Comparison of ENCODE assay signal across 18 cellular contexts in the genomic region with DNA sequence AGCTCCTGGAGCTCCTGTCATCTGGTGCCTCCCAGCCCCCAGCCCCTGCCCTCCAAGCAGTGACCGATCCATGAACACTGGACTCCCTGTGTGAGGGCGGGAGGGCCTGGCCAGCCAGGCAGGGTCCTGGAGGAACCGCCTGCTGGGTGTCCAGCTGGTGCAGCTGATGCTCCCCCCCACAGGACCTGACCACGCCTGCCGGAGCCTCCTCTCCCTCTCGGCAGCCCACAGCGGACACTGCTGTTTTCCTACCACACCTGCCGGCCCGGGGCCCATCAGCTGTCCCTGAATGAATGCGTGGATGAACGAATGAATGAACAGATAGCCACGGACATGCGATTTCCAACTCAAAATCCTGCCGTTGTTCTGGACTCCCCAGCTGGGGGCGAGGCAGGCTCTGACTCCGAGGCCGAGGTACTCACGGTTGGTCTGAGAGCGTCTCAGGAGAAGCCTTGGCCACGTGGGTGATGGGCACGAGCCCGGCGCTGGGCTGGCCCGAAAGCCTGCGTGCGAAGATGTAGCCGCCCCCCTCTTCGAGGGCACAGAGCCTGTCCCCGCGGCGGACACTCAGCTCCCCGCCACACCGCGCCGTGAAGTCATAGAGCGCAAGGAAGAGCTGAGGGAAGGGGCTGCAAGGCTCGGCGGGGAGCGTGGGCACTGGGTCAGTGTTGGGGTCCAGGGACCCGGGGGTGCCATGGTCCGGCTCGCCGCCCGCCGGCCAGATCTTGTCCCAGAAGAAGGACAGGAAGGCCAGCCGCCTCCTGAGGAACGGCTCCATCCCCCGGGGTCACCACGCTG. TPM values are rescaled to one million over a fixed set of nuclear protein-coding genes. Genes with fewer than 3 reads are reported as not detected.
A peak's percentile ranks its signal among the peaks of the same experiment; 100 is the strongest.
DNase-seq lines count a peak whose midpoint lies in the region; ATAC-seq and TF ChIP-seq lines count a peak whose summit lies in the region.
"Had no signal": no experiment of that assay in that cellular context is flagged by ENCODE, and none has a peak within 500 bp of the region (broad histone marks: within the 10 kb centered on the region; RNA-seq: fewer than 3 reads in every experiment).

No MANE protein-coding gene starts in this region.

- H4K20me1 ChIP-seq in osteoblast (ENCODE audit: insufficient read depth, low read length), result no peaks in the 10 kb centered on the region

- peaks cover 2 to 9% (median 5%) of the 10 kb centered on the region in 7 donors for H3K4me1 Mint-ChIP-seq in naive thymus-derived CD4-positive, alpha-beta T cell
- H3K4me1 Mint-ChIP-seq in immature natural killer cell, result peaks cover 0 to 2% of the 10 kb centered on the region in 2 donors

- no peaks in the 10 kb centered on the region for H3K9me3 Mint-ChIP-seq in naive thymus-derived CD4-positive, alpha-beta T cell
- H3K9me3 Mint-ChIP-seq in immature natural killer cell, result no peaks in the 10 kb centered on the region
- H3K9me3 Mint-ChIP-seq: HFFc6, T-cell had no signal

- H3K36me3 Mint-ChIP-seq in naive thymus-derived CD4-positive, alpha-beta T cell, result no peaks in the 10 kb centered on the region
- peaks cover 0 to 5% (median 0%) of the 10 kb centered on the region in 3 donors for H3K36me3 Mint-ChIP-seq in immature natural killer cell
- H3K36me3 Mint-ChIP-seq: T-cell had no signal

- H3K4me2 ChIP-seq in osteoblast (ENCODE audit: insufficient read depth, low read length), result no peak overlapping the region
- H3K4me2 ChIP-seq: SK-N-SH had no signal

- CTCF ChIA-PET in naive thymus-derived CD4-positive, alpha-beta T cell (lab: Charles Lee), result no interaction called here

- H3K27me3 ChIP-seq in NT2/D1 (ENCODE audit: insufficient read depth, insufficient read length) (no peaks in the 10 kb centered on the region), osteoblast (ENCODE audit: insufficient read depth, low read length) (peaks cover 22% of the 10 kb centered on the region)
- H3K27me3 ChIP-seq in naive thymus-derived CD4-positive, alpha-beta T cell (ENCODE audit: control insufficient read depth in 2 of 2, insufficient read depth in 2 of 2, low read length in 2 of 2), result no peaks in the 10 kb centered on the region

- H3K27me3 Mint-ChIP-seq in naive thymus-derived CD4-positive, alpha-beta T cell, result peaks cover 0 to 24% (median 5%) of the 10 kb centered on the region in 5 donors
- H3K27me3 Mint-ChIP-seq in immature natural killer cell (ENCODE audit: low read depth in 3 of 3), result peaks cover 2 to 6% (median 6%) of the 10 kb centered on the region in 3 donors

- intact Hi-C loops in Right ventricle myocardium inferior (cut with DNase I), result no loop called here
- intact Hi-C loops in Right ventricle myocardium superior (cut with DNase I), result no loop called here
- intact Hi-C loops in naive thymus-derived CD4-positive, alpha-beta T cell (cut with micrococcal nuclease), result no loop called here

- H3K4me3 ChIP-seq in NT2/D1 (ENCODE audit: insufficient read length, low read depth) (no peak overlapping the region), osteoblast (ENCODE audit: insufficient read depth, low read length) (no peak overlapping the region)
- no peak overlapping the region for H3K4me3 ChIP-seq in naive thymus-derived CD4-positive, alpha-beta T cell (ENCODE audit: low read length)

- no peak for TF ChIP-seq CTCF in osteoblast (IDR thresholded peaks at IDR 0.05; ENCODE audit: extremely low read depth, low read depth, low read length)

- H2AFZ ChIP-seq in osteoblast (ENCODE audit: low read length), result no peak overlapping the region

- no peaks in the 10 kb centered on the region for H3K9me3 ChIP-seq in NT2/D1 (ENCODE audit: insufficient read depth, low read length)
- no peaks in the 10 kb centered on the region for H3K9me3 ChIP-seq in naive thymus-derived CD4-positive, alpha-beta T cell (ENCODE audit: control insufficient read depth in 2 of 3, low read length in 3 of 3)
- no peaks in the 10 kb centered on the region for H3K9me3 ChIP-seq in osteoblast (ENCODE audit: low read depth, low read length)
- H3K9me3 ChIP-seq: SK-N-SH had no signal

- no peaks in the 10 kb centered on the region for H3K36me3 ChIP-seq in NT2/D1 (ENCODE audit: insufficient read depth, insufficient read length, low read length)
- H3K36me3 ChIP-seq in naive thymus-derived CD4-positive, alpha-beta T cell (ENCODE audit: control insufficient read depth in 2 of 3, insufficient read depth in 3 of 3, low read length in 3 of 3), result no peaks in the 10 kb centered on the region
- no peaks in the 10 kb centered on the region for H3K36me3 ChIP-seq in osteoblast (ENCODE audit: insufficient read depth, low read length)

- no peak overlapping the region for H3K4me3 Mint-ChIP-seq in naive thymus-derived CD4-positive, alpha-beta T cell
- H3K4me3 Mint-ChIP-seq in immature natural killer cell, result no peak overlapping the region
- H3K4me3 Mint-ChIP-seq: HFFc6, T-cell had no signal

- H3K4me1 ChIP-seq in NT2/D1 (ENCODE audit: insufficient read depth, insufficient read length), result peaks cover 56% of the 10 kb centered on the region
- H3K4me1 ChIP-seq in naive thymus-derived CD4-positive, alpha-beta T cell (ENCODE audit: control insufficient read depth in 2 of 2, insufficient read depth in 2 of 2, low read length in 2 of 2), result no peaks in the 10 kb centered on the region
- H3K4me1 ChIP-seq in osteoblast (ENCODE audit: insufficient read depth, low read length), result no peaks in the 10 kb centered on the region

- POLR2A ChIA-PET in naive thymus-derived CD4-positive, alpha-beta T cell (lab: Charles Lee), result interaction anchor here (1.2 kb wide), 1 partner anchor 8 kb away, joined by 3 read pairs; no protein-coding TSS in a partner anchor

- H3K79me2 ChIP-seq in osteoblast (ENCODE audit: insufficient read depth, low read length), result no peaks in the 10 kb centered on the region

- ATAC-seq in Right ventricle myocardium inferior, result no peak
- no peak for ATAC-seq in Right ventricle myocardium superior (ENCODE audit: poor library complexity)
- peak; percentile 5 for ATAC-seq in naive thymus-derived CD4-positive, alpha-beta T cell
- ATAC-seq: T-cell had no signal

- peak overlapping the region; percentile 53 for H3K9ac ChIP-seq in NT2/D1 (ENCODE audit: insufficient read length, low read depth)
- H3K9ac ChIP-seq: SK-N-SH had no signal

- H3K27ac Mint-ChIP-seq in naive thymus-derived CD4-positive, alpha-beta T cell, result peak overlapping the region in 1 of 9 donors; percentile 32
- no peak overlapping the region for H3K27ac Mint-ChIP-seq in immature natural killer cell
- H3K27ac Mint-ChIP-seq: HFFc6 had no signal

- DNase-seq in Right ventricle myocardium inferior (ENCODE audit: missing footprints) (peak; percentile 50), Right ventricle myocardium superior (no peak), NT2/D1 (ENCODE audit: low read depth, low spot score) (no peak), osteoblast (ENCODE audit: insufficient read length, low spot score, missing footprints) (no peak), immature natural killer cell (no peak)
- DNase-seq in naive thymus-derived CD4-positive, alpha-beta T cell, result no peak
- DNase-seq: C1 segment of cervical spinal cord, DMS 273 treated with DMSO at 0.1 percent for 48 hours, EL, HFFc6, NCI-H1105 treated with DMSO at 0.1 percent for 48 hours, NCI-H2029, NCI-H774, SHP77, T-cell had no signal

- H3K27ac ChIP-seq in naive thymus-derived CD4-positive, alpha-beta T cell (ENCODE audit: low read depth, low read length), result no peak overlapping the region
- H3K27ac ChIP-seq in osteoblast (ENCODE audit: low read depth, low read length), result no peak overlapping the region

RNA-seq across cellular contexts. Expression of gene SRMS, which starts 0.7 kb away (rescaled TPM):
- total RNA-seq in Right ventricle myocardium inferior (not detected), Right ventricle myocardium superior (not detected), osteoblast (not detected in 2 replicates)
- total RNA-seq in naive thymus-derived CD4-positive, alpha-beta T cell, result under 1 TPM in 1 of 5 experiments, not detected in 4; 0.24 TPM
- polyA plus RNA-seq in naive thymus-derived CD4-positive, alpha-beta T cell, result not detected
- not detected for polyA plus RNA-seq in immature natural killer cell
- total RNA-seq: H4, HFFc6, NCI-H460, T-cell had no signal
- polyA plus RNA-seq: SK-N-SH had no signal

RNA-seq across cellular contexts. Expression of gene FNDC11, which starts 7.1 kb away (rescaled TPM):
- total RNA-seq in Right ventricle myocardium inferior (0.16 TPM), Right ventricle myocardium superior (0.11 TPM), osteoblast (under 0.01 TPM in 1 of 2 replicates, not detected in the other)
- total RNA-seq in naive thymus-derived CD4-positive, alpha-beta T cell, result 1 to 10 TPM in 1 of 5 experiments, under 1 TPM in 4; 0.30 to 1.2 (median 0.32) TPM
- under 1 TPM; 0.22 to 0.90 TPM for polyA plus RNA-seq in naive thymus-derived CD4-positive, alpha-beta T cell
- polyA plus RNA-seq in immature natural killer cell, result not detected
- total RNA-seq: H4, HFFc6 had no signal

RNA-seq across cellular contexts. Expression of gene PTK6, which starts 9.7 kb away (rescaled TPM):
- total RNA-seq in Right ventricle myocardium inferior, result 0.11 TPM
- 0.13 TPM for total RNA-seq in Right ventricle myocardium superior
- total RNA-seq in naive thymus-derived CD4-positive, alpha-beta T cell, result under 1 TPM in 4 of 5 experiments, not detected in 1; 0.19 to 0.96 (median 0.62) TPM
- under 1 TPM; 0.07 to 0.38 TPM for polyA plus RNA-seq in naive thymus-derived CD4-positive, alpha-beta T cell
- total RNA-seq in osteoblast, result under 0.01 TPM in 1 of 2 replicates, not detected in the other
- polyA plus RNA-seq in immature natural killer cell, result under 1 TPM in 1 of 3 donors, not detected in 2; 0.37 TPM
- total RNA-seq: H4 had no signal

RNA-seq across cellular contexts. Expression of gene PPDPF, which starts 26.3 kb away (rescaled TPM):
- 261 TPM for total RNA-seq in Right ventricle myocardium inferior
- 246 TPM for total RNA-seq in Right ventricle myocardium superior
- total RNA-seq in naive thymus-derived CD4-positive, alpha-beta T cell, result 100 to 1,000 TPM; 138 to 225 (median 184) TPM
- polyA plus RNA-seq in naive thymus-derived CD4-positive, alpha-beta T cell, result 10 to 100 TPM; 67.7 to 83.1 TPM
- 52.2 and 85.4 TPM in 2 replicates for total RNA-seq in osteoblast
- polyA plus RNA-seq in immature natural killer cell, result 10 to 100 TPM; 14.9 to 84.3 (median 41.9) TPM

RNA-seq across cellular contexts. Expression of gene HELZ2, which starts 27.2 kb away (rescaled TPM):
- 12.8 TPM for total RNA-seq in Right ventricle myocardium inferior
- 9.7 TPM for total RNA-seq in Right ventricle myocardium superior
- total RNA-seq in naive thymus-derived CD4-positive, alpha-beta T cell, result 100 to 1,000 TPM in 1 of 5 experiments, 10 to 100 TPM in 4; 24.4 to 102 (median 42.1) TPM
- 1 to 10 TPM; 3.8 to 5.8 TPM for polyA plus RNA-seq in naive thymus-derived CD4-positive, alpha-beta T cell
- total RNA-seq in osteoblast, result 23.3 and 27.5 TPM in 2 replicates
- 10 to 100 TPM in 1 of 3 donors, 1 to 10 TPM in 2; 2.4 to 11.3 (median 3.7) TPM for polyA plus RNA-seq in immature natural killer cell
